In genomic region chr16:3023669-3024478, GRCh38 we compare ENCODE assay signal across 8 cellular contexts. TPM values are rescaled to one million over a fixed set of nuclear protein-coding genes. Genes with fewer than 3 reads are reported as not detected.
DNase-seq lines count a peak whose midpoint lies in the region; ATAC-seq, FAIRE-seq and TF ChIP-seq lines count a peak whose summit lies in the region.

TSS of gene HCFC1R1 (minus strand) at chr16:3023942. CDS start at chr16:3023941, 1 bp downstream.
TSS of gene THOC6 (plus strand) at chr16:3024035. CDS start at chr16:3024327, 292 bp downstream.

- ATAC-seq in GM18909 (IDR thresholded peaks at IDR 0.05; ENCODE audit: poor library complexity, unreplicated experiment) (peak; percentile 72), HG03159 (IDR thresholded peaks at IDR 0.05; ENCODE audit: unreplicated experiment) (peak; percentile 75)

- H3K4me3 ChIP-seq in WERI-Rb-1 (ENCODE audit: low read depth, low read length) (peak within 1 kb of the TSS; percentile 69), breast epithelium (peak within 1 kb of the TSS; percentile 68 to 88 (median 70)), small intestine (ENCODE audit: low read depth in 1 of 2, low read length in 2 of 2) (peak within 1 kb of the TSS; percentile 33 to 53)

- peak; percentile 74 for TF ChIP-seq POLR2A in breast epithelium (IDR thresholded peaks at IDR 0.05)

- H3K9me3 ChIP-seq in WERI-Rb-1 (ENCODE audit: severe bottlenecking) (peaks cover 1% of the 10 kb centered on the region), breast epithelium (no peaks in the 10 kb centered on the region), small intestine (ENCODE audit: control insufficient read depth, low read depth) (no peaks in the 10 kb centered on the region)

- WGBS in small intestine, 3 donors = 1% methylated on average over 53 to 69 of the region's 69 CpGs

- H3K27ac ChIP-seq in WERI-Rb-1 = peak within 1 kb of the TSS; percentile 96
- peak within 1 kb of the TSS; percentile 96 to 98 for H3K27ac ChIP-seq in breast epithelium
- H3K27ac ChIP-seq in small intestine (ENCODE audit: low read depth in 1 of 2, low read length in 1 of 2) = peak within 1 kb of the TSS; percentile 80 to 93

- no peak for FAIRE-seq in small intestine (lab: Jason Lieb, UNC)

- intact Hi-C loops in breast epithelium (cut with DNase I; ENCODE audit: low total_unique reads) = no loop called here

- peaks cover 15 to 16% of the 10 kb centered on the region in 2 donors for H3K4me1 ChIP-seq in breast epithelium
- H3K4me1 ChIP-seq in small intestine (ENCODE audit: control insufficient read depth in 2 of 2, insufficient read depth in 1 of 2, low read depth in 1 of 2, low read length in 1 of 2) = peaks cover 2 to 17% of the 10 kb centered on the region in 2 donors

- TF ChIP-seq CTCF in WERI-Rb-1 (IDR thresholded peaks at IDR 0.05; ENCODE audit: low read depth, low read length) = no peak
- TF ChIP-seq CTCF in breast epithelium (IDR thresholded peaks at IDR 0.05) = no peak

- peaks cover 37% of the 10 kb centered on the region for H3K36me3 ChIP-seq in WERI-Rb-1
- H3K36me3 ChIP-seq in breast epithelium = no peaks in the 10 kb centered on the region
- peaks cover 0 to 5% of the 10 kb centered on the region in 2 donors for H3K36me3 ChIP-seq in small intestine (ENCODE audit: control insufficient read depth in 2 of 2, insufficient read depth in 2 of 2, low read length in 2 of 2)

- peaks cover 3% of the 10 kb centered on the region for H3K27me3 ChIP-seq in WERI-Rb-1 (ENCODE audit: insufficient read depth, low read depth, severe bottlenecking)
- H3K27me3 ChIP-seq in breast epithelium = no peaks in the 10 kb centered on the region
- H3K27me3 ChIP-seq in small intestine (ENCODE audit: control insufficient read depth in 2 of 2, insufficient read depth in 2 of 2, low read length in 2 of 2) = peaks cover 0 to under 1% of the 10 kb centered on the region in 2 donors

- peak; percentile 79 for DNase-seq in AG08395 (ENCODE audit: low spot score)
- DNase-seq in NCI-H2227 treated with DMSO at 0.1 percent for 48 hours (lab: John Stamatoyannopoulos, UW) = peak; percentile 96
- DNase-seq in WERI-Rb-1 = peak; percentile 97
- peak; percentile 97 to 98 for DNase-seq in breast epithelium (ENCODE audit: low spot score in 2 of 2)
- DNase-seq in iPS-NIHi11 (ENCODE audit: low spot score) = peak; percentile 62
- peak; percentile 98 for DNase-seq in small intestine

RNA-seq across cellular contexts. Expression of gene HCFC1R1, which starts in this region (rescaled TPM):
- total RNA-seq in breast epithelium = 10 to 100 TPM in 2 of 3 donors, 1 to 10 TPM in 1; 8.8 to 26.5 (median 17.3) TPM
- polyA plus RNA-seq in small intestine = 100 to 1,000 TPM in 1 of 3 donors, 10 to 100 TPM in 2; 51.5 to 119 (median 62.1) TPM

RNA-seq across cellular contexts. Expression of gene THOC6, which starts in this region (rescaled TPM):
- total RNA-seq in breast epithelium = 10 to 100 TPM; 15.5 to 26.1 (median 18.4) TPM
- polyA plus RNA-seq in small intestine = 10 to 100 TPM; 35.9 to 51.4 (median 44.1) TPM

Comparison
In these comparisons a context has a peak if more than half of its experiments do, and no peak if none do; other contexts are left out.
1. Peak in every context shown above with its lines: DNase-seq, ATAC-seq, H3K4me3 ChIP-seq and H3K27ac ChIP-seq.